15 cellular contexts compared by ENCODE assay signal in genomic region chr2:221521261-221521845, GRCh38.
"Had no signal": no experiment of that assay in that cellular context is flagged by ENCODE, and none has a peak within 500 bp of the region (broad histone marks: within the 10 kb centered on the region; RNA-seq: fewer than 3 reads in every experiment).

No MANE protein-coding gene starts in this region.

- H3K27me3 ChIP-seq: body of pancreas, spleen, upper lobe of left lung had no signal

- DNase-seq: activated CD4-positive, alpha-beta T cell treated with anti-CD3 and anti-CD28 coated beads for 1 hour; activated CD4-positive, alpha-beta T cell treated with anti-CD3 and anti-CD28 coated beads, Interleukin-2, amount 50 U/mL, for 48 hours; activated naive CD4-positive, alpha-beta T cell; body of pancreas; foreskin fibroblast; mesenchymal stem cell; mucosa of descending colon; occipital lobe; posterior cingulate gyrus; spleen; stimulated activated naive B cell treated with anti-CD40 and anti-IgM and Interleukin-4, amounts not matched to agents 10 μg/mL and 1 μg/mL and 100 μg/mL, for 72 hours; upper lobe of left lung had no signal

- H3K36me3 ChIP-seq: spleen, thoracic aorta, upper lobe of left lung had no signal

- H3K36me3 Mint-ChIP-seq: stimulated activated naive B cell treated with anti-CD40 and anti-IgM and Interleukin-4, amounts not matched to agents 10 μg/mL and 1 μg/mL and 100 μg/mL, for 72 hours had no signal

- H3K27ac ChIP-seq: body of pancreas, thoracic aorta, VCaP had no signal

- H3K4me1 ChIP-seq: body of pancreas had no signal

- ATAC-seq: body of pancreas; mucosa of descending colon; naive thymus-derived CD4-positive, alpha-beta T cell; stimulated activated naive B cell treated with anti-CD40 and anti-IgM and Interleukin-4, amounts not matched to agents 10 μg/mL and 1 μg/mL and 100 μg/mL, for 72 hours had no signal

- H3K4me3 ChIP-seq: body of pancreas, mucosa of descending colon, spleen, thoracic aorta, upper lobe of left lung had no signal

- H3K9me3 ChIP-seq: body of pancreas, mucosa of descending colon, spleen, thoracic aorta, upper lobe of left lung had no signal

- H3K4me3 Mint-ChIP-seq: stimulated activated naive B cell treated with anti-CD40 and anti-IgM and Interleukin-4, amounts not matched to agents 10 μg/mL and 1 μg/mL and 100 μg/mL, for 72 hours had no signal

- H3K27me3 Mint-ChIP-seq: stimulated activated naive B cell treated with anti-CD40 and anti-IgM and Interleukin-4, amounts not matched to agents 10 μg/mL and 1 μg/mL and 100 μg/mL, for 72 hours had no signal

- H3K27ac Mint-ChIP-seq: stimulated activated naive B cell treated with anti-CD40 and anti-IgM and Interleukin-4, amounts not matched to agents 10 μg/mL and 1 μg/mL and 100 μg/mL, for 72 hours had no signal
